ENCODE assay signal across 35 cellular contexts in the genomic region with DNA sequence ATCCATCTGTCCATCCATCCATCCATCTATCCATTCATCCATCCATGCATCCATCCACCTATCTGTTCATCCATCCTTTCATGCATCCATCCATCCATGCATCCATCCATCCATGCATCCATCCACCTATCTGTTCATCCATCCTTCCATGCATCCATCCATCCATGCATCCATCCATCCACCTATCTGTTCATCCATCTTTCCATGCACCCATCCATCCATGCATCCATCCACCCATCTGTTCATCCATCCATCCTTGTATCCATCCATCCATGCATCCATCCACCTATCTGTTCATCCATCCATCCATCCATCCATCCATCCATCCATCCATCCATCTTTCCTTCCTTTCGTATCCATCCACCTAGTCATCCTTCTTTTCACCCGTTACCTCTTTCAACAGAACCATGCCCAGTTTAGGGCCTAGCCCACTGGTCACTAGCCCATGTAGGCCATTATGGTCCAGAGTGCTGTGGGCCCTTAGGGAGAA.
"Had no signal": no experiment of that assay in that cellular context is flagged by ENCODE, and none has a peak within 500 bp of the region (broad histone marks: within the 10 kb centered on the region; RNA-seq: fewer than 3 reads in every experiment).

No MANE protein-coding gene starts in this region.

- H3K36me3 ChIP-seq: MG63 had no signal

- H3K9me3 ChIP-seq: MG63 had no signal

- H3K4me3 ChIP-seq: MG63 had no signal

- H3K27me3 ChIP-seq: MG63 had no signal

- DNase-seq: Karpas-422, Kasumi-1, MG63, MM.1S, MV-4-11, NCI-H1048, NCI-H1092, NCI-H1092 treated with DMSO at 0.1 percent for 48 hours, NCI-H1105, NCI-H1105 treated with DMSO at 0.1 percent for 48 hours, NCI-H1417, NCI-H1417 treated with DMSO at 0.1 percent for 48 hours, NCI-H1436, NCI-H1436 treated with DMSO at 0.1 percent for 48 hours, NCI-H146, NCI-H1694, NCI-H1694 treated with DMSO at 0.1 percent for 48 hours, NCI-H187, NCI-H187 treated with DMSO at 0.1 percent for 48 hours, NCI-H1930, NCI-H2029, NCI-H2029 treated with DMSO at 0.1 percent for 48 hours, NCI-H2081, NCI-H2081 treated with DMSO at 0.1 percent for 48 hours, NCI-H2107, NCI-H2171, NCI-H2171 treated with DMSO at 0.1 percent for 48 hours, NCI-H2227 treated with DMSO at 0.1 percent for 48 hours, NCI-H226, NCI-H345, NCI-H446, NCI-H446 treated with DMSO at 0.1 percent for 48 hours, NCI-H510A, NCI-H510A treated with DMSO at 0.1 percent for 48 hours, NCI-H524 had no signal
